ENCODE assay signal across 20 cellular contexts in the genomic region with DNA sequence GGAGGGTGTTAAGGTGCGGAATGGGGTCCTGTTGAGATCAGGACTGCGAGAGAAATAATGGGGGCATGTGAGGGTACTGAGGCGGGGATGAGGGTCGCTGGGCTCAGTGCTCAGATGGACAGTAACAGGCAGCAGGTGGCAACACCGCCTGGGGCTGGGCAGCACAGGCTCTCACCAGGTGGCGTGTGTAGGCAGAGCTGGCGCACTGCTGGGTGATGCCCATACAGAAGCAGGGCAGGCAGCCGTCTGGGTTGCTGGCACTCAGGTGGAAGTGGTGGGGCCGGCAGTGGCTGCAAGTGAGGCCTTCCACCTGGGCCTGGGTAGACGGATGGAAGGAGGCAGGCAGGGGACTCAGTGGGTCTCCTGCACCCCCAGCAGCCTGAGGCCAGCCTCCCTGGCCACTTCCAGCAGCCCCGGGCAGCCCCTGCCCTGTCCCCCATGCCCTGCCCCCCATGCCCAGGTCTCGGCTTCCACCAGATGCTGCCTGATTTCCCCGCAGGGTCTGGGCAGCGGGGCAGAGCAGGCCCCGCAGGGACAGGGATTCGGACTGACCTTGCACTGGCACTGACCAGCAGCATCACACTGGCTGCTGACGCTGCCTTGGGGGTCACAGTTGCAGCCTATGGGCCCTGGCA.
A peak's percentile ranks its signal among the peaks of the same experiment; 100 is the strongest.
DNase-seq lines count a peak whose midpoint lies in the region; ATAC-seq and TF ChIP-seq lines count a peak whose summit lies in the region.
"Had no signal": no experiment of that assay in that cellular context is flagged by ENCODE, and none has a peak within 500 bp of the region (broad histone marks: within the 10 kb centered on the region; RNA-seq: fewer than 3 reads in every experiment).

No MANE protein-coding gene starts in this region.

- DNase-seq in left ventricle myocardium inferior (no peak), left ventricle myocardium superior (no peak), RPMI8226 (peak; percentile 45), T1000 (lab: John Stamatoyannopoulos, UW) (no peak), HK-2 (ENCODE audit: unreplicated experiment) (no peak), NOMO-1 (lab: John Stamatoyannopoulos, UW; ENCODE audit: unreplicated experiment in 2 of 2) (no peak)
- DNase-seq: activated CD8-positive, alpha-beta memory T cell treated with anti-CD3 and anti-CD28 coated beads for 24 hours; activated naive CD4-positive, alpha-beta T cell treated with Interleukin-2 at 50 U/mL for 16 hours; activated T-cell treated with anti-CD3 and anti-CD28 coated beads, Interleukin-2, amount 50 U/mL, for 4 hours; amniotic stem cell; CD4-positive, alpha-beta memory T cell; colonic mucosa; Kasumi-1; lower lobe of right lung; NCI-H187 treated with DMSO at 0.1 percent for 48 hours; NCI-H510A; NK-92 treated with Interleukin-12 subunit alpha and Interleukin-12 subunit beta, amount 100 ng/mL, for 24 hours; stimulated activated CD4-positive, alpha-beta T cell treated with anti-CD3 and anti-CD28 coated beads, Interleukin-15, amount 100 ng/mL, for 24 hours had no signal

- peaks cover 92% of the 10 kb centered on the region for H3K36me3 ChIP-seq in left ventricle myocardium inferior
- peaks cover 0 to 99% of the 10 kb centered on the region in 2 donors for H3K36me3 ChIP-seq in gastroesophageal sphincter

- no peak for TF ChIP-seq POLR2A in gastroesophageal sphincter (IDR thresholded peaks at IDR 0.05)

- ATAC-seq in left ventricle myocardium superior: no peak
- no peak for ATAC-seq in gastroesophageal sphincter
- ATAC-seq: activated T-cell treated with anti-CD3 and anti-CD28 coated beads, Interleukin-2, amount 50 U/mL, for 4 hours; lower lobe of right lung had no signal

- WGBS in gastroesophageal sphincter (ENCODE audit: low coverage in 1 of 2), 2 donors: 81% methylated on average over 3 of the region's 17 CpGs; no CpG with 5 or more reads in 1 of the 2 donors

- intact Hi-C loops in left ventricle myocardium inferior (cut with micrococcal nuclease): no loop called here
- intact Hi-C loops in left ventricle myocardium superior (cut with micrococcal nuclease): no loop called here

- TF ChIP-seq EP300 in gastroesophageal sphincter (IDR thresholded peaks at IDR 0.05): no peak

- H3K27ac ChIP-seq in left ventricle myocardium inferior (replicated peaks) (peak overlapping the region; percentile 16), gastroesophageal sphincter (peak overlapping the region in 3 of 4 donors; percentile 80 to 81 (median 80))
- H3K27ac ChIP-seq: colonic mucosa, lower lobe of right lung had no signal

- H3K9me3 ChIP-seq in left ventricle myocardium inferior (replicated peaks) (no peaks in the 10 kb centered on the region), gastroesophageal sphincter (no peaks in the 10 kb centered on the region)
- H3K9me3 ChIP-seq: colonic mucosa, lower lobe of right lung, Peyer's patch had no signal

- H3K27me3 ChIP-seq in left ventricle myocardium inferior (ENCODE audit: low read depth): no peaks in the 10 kb centered on the region
- no peaks in the 10 kb centered on the region for H3K27me3 ChIP-seq in gastroesophageal sphincter
- H3K27me3 ChIP-seq: colonic mucosa, Peyer's patch had no signal

- no peak overlapping the region for H3K4me3 ChIP-seq in left ventricle myocardium inferior
- H3K4me3 ChIP-seq in gastroesophageal sphincter: no peak overlapping the region
- H3K4me3 ChIP-seq: colonic mucosa, lower lobe of right lung, Peyer's patch had no signal

- H3K4me1 ChIP-seq in left ventricle myocardium inferior (peaks cover 35% of the 10 kb centered on the region), gastroesophageal sphincter (peaks cover 0 to 63% (median 13%) of the 10 kb centered on the region in 3 donors)
- H3K4me1 ChIP-seq: colonic mucosa, lower lobe of right lung had no signal

- TF ChIP-seq CTCF in left ventricle myocardium inferior (IDR thresholded peaks at IDR 0.05; ENCODE audit: borderline replicate concordance): no peak
- TF ChIP-seq CTCF in gastroesophageal sphincter (IDR thresholded peaks at IDR 0.05): no peak
